9 cellular contexts compared by ENCODE assay signal in genomic region chr3:16290827-16291196, GRCh38.
A peak's percentile ranks its signal among the peaks of the same experiment; 100 is the strongest.
DNase-seq lines count a peak whose midpoint lies in the region; ATAC-seq lines count a peak whose summit lies in the region.
"Had no signal": no experiment of that assay in that cellular context is flagged by ENCODE, and none has a peak within 500 bp of the region (broad histone marks: within the 10 kb centered on the region; RNA-seq: fewer than 3 reads in every experiment).

No MANE protein-coding gene starts in this region.

- H3K4me1 ChIP-seq in effector memory CD4-positive, alpha-beta T cell (ENCODE audit: control insufficient read depth, insufficient read depth, low read length, poor library complexity, severe bottlenecking): peaks cover 34% of the 10 kb centered on the region

- no peaks in the 10 kb centered on the region for H3K9me3 ChIP-seq in effector memory CD4-positive, alpha-beta T cell (ENCODE audit: control insufficient read depth, low read length)

- DNase-seq in CD1c-positive myeloid dendritic cell (ENCODE audit: extremely low spot score) (peak; percentile 54), NOMO-1 (lab: John Stamatoyannopoulos, UW; ENCODE audit: unreplicated experiment in 2 of 2) (peak; percentile 55 to 65), NCI-H2196 (lab: John Stamatoyannopoulos, UW; ENCODE audit: unreplicated experiment) (no peak), NCI-H1105 (lab: John Stamatoyannopoulos, UW) (no peak)
- DNase-seq in effector memory CD4-positive, alpha-beta T cell: no peak
- DNase-seq in effector CD8-positive, alpha-beta T cell (lab: John Stamatoyannopoulos, UW): no peak
- DNase-seq: NCI-H446 treated with DMSO at 0.1 percent for 48 hours had no signal

- peak; percentile 55 for ATAC-seq in GM21390 (IDR thresholded peaks at IDR 0.05; ENCODE audit: unreplicated experiment)
- ATAC-seq in HG02571 (IDR thresholded peaks at IDR 0.05; ENCODE audit: unreplicated experiment): no peak

- peak overlapping the region; percentile 81 for H3K27ac ChIP-seq in effector memory CD4-positive, alpha-beta T cell (ENCODE audit: insufficient read depth, low read length, poor library complexity, severe bottlenecking)

- H3K27me3 ChIP-seq in effector memory CD4-positive, alpha-beta T cell (replicated peaks; ENCODE audit: control insufficient read depth, insufficient read depth, low read length, poor library complexity, severe bottlenecking): no peaks in the 10 kb centered on the region

- peak overlapping the region; percentile 59 for H3K4me3 ChIP-seq in effector memory CD4-positive, alpha-beta T cell (ENCODE audit: insufficient read depth, low read depth, low read length, poor library complexity, severe bottlenecking)

- peaks cover under 1% of the 10 kb centered on the region for H3K36me3 ChIP-seq in effector memory CD4-positive, alpha-beta T cell (ENCODE audit: control insufficient read depth, insufficient read depth, low read length)

Comparison
In these comparisons a context has a peak if more than half of its experiments do, and no peak if none do; other contexts are left out.
1. DNase-seq: peak in CD1c-positive myeloid dendritic cell (single experiment) and NOMO-1 (2 of 2); none in effector memory CD4-positive, alpha-beta T cell (0 of 3), NCI-H2196 (single experiment), NCI-H1105 (single experiment) and effector CD8-positive, alpha-beta T cell (single experiment).